19 cellular contexts compared by ENCODE assay signal in the genomic region with DNA sequence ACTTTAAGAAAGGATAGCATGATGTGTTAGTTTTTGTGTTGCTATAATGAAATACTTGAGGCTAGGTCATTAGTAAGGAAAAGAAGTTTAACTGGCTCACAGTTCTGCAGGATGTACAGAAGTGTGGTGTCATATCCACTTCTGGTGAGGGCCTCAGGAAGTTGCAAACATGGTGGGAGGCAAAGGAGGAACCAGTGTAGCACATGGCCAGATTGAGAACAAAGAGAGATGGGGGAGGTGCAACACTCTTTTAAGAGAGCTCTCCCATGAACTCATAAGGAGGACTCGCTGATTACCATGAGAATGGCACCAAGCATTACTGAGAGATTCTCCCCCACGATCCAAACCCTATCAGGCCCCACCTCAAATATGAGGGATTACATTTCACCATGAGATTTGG.
"Had no signal": no experiment of that assay in that cellular context is flagged by ENCODE, and none has a peak within 500 bp of the region (broad histone marks: within the 10 kb centered on the region; RNA-seq: fewer than 3 reads in every experiment).

No MANE protein-coding gene starts in this region.

- H3K27ac ChIP-seq: ascending aorta, coronary artery, thyroid gland, VCaP had no signal

- H3K36me3 ChIP-seq: ascending aorta, thyroid gland had no signal

- H3K4me1 ChIP-seq: ascending aorta, thyroid gland had no signal

- H3K27ac Mint-ChIP-seq: activated naive CD4-positive, alpha-beta T cell treated with anti-CD3 and anti-CD28 coated beads, Interleukin-2, amount 50 U/mL, for 24 hours; nephron; progenitor cell of endocrine pancreas had no signal

- H3K27me3 ChIP-seq: ascending aorta, thyroid gland had no signal

- H3K4me1 Mint-ChIP-seq: activated naive CD4-positive, alpha-beta T cell treated with anti-CD3 and anti-CD28 coated beads, Interleukin-2, amount 50 U/mL, for 24 hours; nephron had no signal

- H3K4me3 ChIP-seq: ascending aorta, coronary artery, lung, thyroid gland had no signal

- H3K9me3 ChIP-seq: ascending aorta, thyroid gland had no signal

- DNase-seq: activated CD4-positive, alpha-beta T cell treated with anti-CD3 and anti-CD28 coated beads, Interleukin-2, amount 50 U/mL, for 4 hours; activated gamma-delta T cell; foreskin melanocyte; glutamatergic neuron; hippocampal formation; kidney; midbrain; stimulated activated CD4-positive, alpha-beta T cell treated with anti-CD3 and anti-CD28 coated beads, Interleukin-12 subunit alpha, Interleukin-12 subunit beta, amount 100 ng/mL, for 4 hours; stimulated activated CD4-positive, alpha-beta T cell treated with anti-CD3 and anti-CD28 coated beads, Interleukin-1b, Interleukin-23, amount 100 ng/mL, for 48 hours; stimulated activated CD8-positive, alpha-beta memory T cell treated with anti-CD3 and anti-CD28 coated beads, Interleukin-4, amount 100 ng/mL, for 48 hours; stimulated activated naive CD4-positive, alpha-beta T cell; thyroid gland had no signal

- H3K27me3 Mint-ChIP-seq: activated naive CD4-positive, alpha-beta T cell treated with anti-CD3 and anti-CD28 coated beads, Interleukin-2, amount 50 U/mL, for 24 hours; progenitor cell of endocrine pancreas had no signal

- H3K4me3 Mint-ChIP-seq: activated naive CD4-positive, alpha-beta T cell treated with anti-CD3 and anti-CD28 coated beads, Interleukin-2, amount 50 U/mL, for 24 hours; nephron had no signal

- H3K36me3 Mint-ChIP-seq: activated naive CD4-positive, alpha-beta T cell treated with anti-CD3 and anti-CD28 coated beads, Interleukin-2, amount 50 U/mL, for 24 hours had no signal
